23 cellular contexts compared by ENCODE assay signal in genomic region chr20:21681932-21682318, GRCh38. TPM values are rescaled to one million over a fixed set of nuclear protein-coding genes. Genes with fewer than 3 reads are reported as not detected.
DNase-seq lines count a peak whose midpoint lies in the region; ATAC-seq and TF ChIP-seq lines count a peak whose summit lies in the region.
"Had no signal": no experiment of that assay in that cellular context is flagged by ENCODE, and none has a peak within 500 bp of the region (broad histone marks: within the 10 kb centered on the region; RNA-seq: fewer than 3 reads in every experiment).

No MANE protein-coding gene starts in this region.

- DNase-seq in GM23338 (ENCODE audit: low spot score) (no peak), SK-N-SH (no peak), osteocyte (ENCODE audit: extremely low spot score, unreplicated experiment) (peak; percentile 23), HT-29 (ENCODE audit: low spot score) (no peak), NCI-H146 treated with DMSO at 0.1 percent for 48 hours (lab: John Stamatoyannopoulos, UW; ENCODE audit: unreplicated experiment) (no peak)
- DNase-seq in activated T-cell treated with anti-CD3 and anti-CD28 coated beads, Interleukin-2, amount 50 U/mL, for 24 hours: no peak
- no peak for DNase-seq in activated naive CD8-positive, alpha-beta T cell treated with anti-CD3 and anti-CD28 coated beads, Interleukin-2, amount 50 U/mL, for 24 hours
- DNase-seq: activated CD4-positive, alpha-beta memory T cell treated with anti-CD3 and anti-CD28 coated beads, Interleukin-2, amount 10 ng/mL, durations not matched to agents 7 days and 5 days; activated gamma-delta T cell; CD4-positive, CD25-positive, alpha-beta regulatory T cell; effector memory CD8-positive, alpha-beta T cell; foreskin melanocyte; immature natural killer cell; IMR-90; PC-3; stimulated activated CD4-positive, alpha-beta T cell treated with anti-CD3 and anti-CD28 coated beads, Interleukin-1b, Interleukin-23, amount 100 ng/mL, for 48 hours; transverse colon had no signal

- no peaks in the 10 kb centered on the region for H3K4me1 Mint-ChIP-seq in GM23338
- no peaks in the 10 kb centered on the region for H3K4me1 Mint-ChIP-seq in osteocyte (ENCODE audit: unreplicated experiment)
- no peaks in the 10 kb centered on the region for H3K4me1 Mint-ChIP-seq in activated T-cell treated with anti-CD3 and anti-CD28 coated beads, Interleukin-2, amount 50 U/mL, for 24 hours (ENCODE audit: low read depth)
- no peaks in the 10 kb centered on the region for H3K4me1 Mint-ChIP-seq in activated naive CD8-positive, alpha-beta T cell treated with anti-CD3 and anti-CD28 coated beads, Interleukin-2, amount 50 U/mL, for 24 hours
- H3K4me1 Mint-ChIP-seq: activated CD4-positive, alpha-beta memory T cell treated with anti-CD3 and anti-CD28 coated beads, Interleukin-2, amount 10 ng/mL, durations not matched to agents 7 days and 5 days; CD4-positive, CD25-positive, alpha-beta regulatory T cell; immature natural killer cell; neural crest cell had no signal

- H2AFZ ChIP-seq in GM23338: peak overlapping the region; percentile 52; the same call in 1 of the 2 replicates
- no peak overlapping the region for H2AFZ ChIP-seq in SK-N-SH (ENCODE audit: low read depth)

- H3K27me3 Mint-ChIP-seq in GM23338 (ENCODE audit: insufficient read depth, low read depth, poor library complexity): peaks cover 2% of the 10 kb centered on the region
- no peaks in the 10 kb centered on the region for H3K27me3 Mint-ChIP-seq in osteocyte (ENCODE audit: unreplicated experiment)
- no peaks in the 10 kb centered on the region for H3K27me3 Mint-ChIP-seq in activated T-cell treated with anti-CD3 and anti-CD28 coated beads, Interleukin-2, amount 50 U/mL, for 24 hours
- H3K27me3 Mint-ChIP-seq in activated naive CD8-positive, alpha-beta T cell treated with anti-CD3 and anti-CD28 coated beads, Interleukin-2, amount 50 U/mL, for 24 hours: peaks cover 3% of the 10 kb centered on the region
- H3K27me3 Mint-ChIP-seq: activated CD4-positive, alpha-beta memory T cell treated with anti-CD3 and anti-CD28 coated beads, Interleukin-2, amount 10 ng/mL, durations not matched to agents 7 days and 5 days had no signal

- H3K9me3 ChIP-seq in SK-N-SH: no peaks in the 10 kb centered on the region
- H3K9me3 ChIP-seq: transverse colon had no signal

- no peaks in the 10 kb centered on the region for H4K20me1 ChIP-seq in GM23338 (replicated peaks; ENCODE audit: insufficient read depth)
- no peaks in the 10 kb centered on the region for H4K20me1 ChIP-seq in SK-N-SH (ENCODE audit: insufficient read depth)

- H3K27ac ChIP-seq in GM23338 (ENCODE audit: low read depth) (no peak overlapping the region), SK-N-SH (ENCODE audit: low read depth in 2 of 2, low read length in 1 of 2) (no peak overlapping the region), temporal lobe (ENCODE audit: low read depth, low read length) (peak overlapping the region; percentile 47)
- H3K27ac ChIP-seq: transverse colon had no signal

- TF ChIP-seq CTCF in GM23338 (conservative IDR thresholded peaks at IDR 0.05; ENCODE audit: low read depth in 2 of 2) (no peak), SK-N-SH (IDR thresholded peaks at IDR 0.05) (no peak), osteocyte (IDR thresholded peaks at IDR 0.05) (no peak)

- H3K4me3 ChIP-seq in GM23338: no peak overlapping the region
- peak overlapping the region in 1 of 2 experiments; percentile 50; a peak in 1 of 4 replicates for H3K4me3 ChIP-seq in SK-N-SH (ENCODE audit: low read depth in 2 of 2, low read length in 1 of 2)
- H3K4me3 ChIP-seq: skin epidermis, transverse colon had no signal

- H3K9me3 Mint-ChIP-seq in GM23338 (no peaks in the 10 kb centered on the region), osteocyte (ENCODE audit: unreplicated experiment) (no peaks in the 10 kb centered on the region)
- H3K9me3 Mint-ChIP-seq in activated T-cell treated with anti-CD3 and anti-CD28 coated beads, Interleukin-2, amount 50 U/mL, for 24 hours: no peaks in the 10 kb centered on the region
- no peaks in the 10 kb centered on the region for H3K9me3 Mint-ChIP-seq in activated naive CD8-positive, alpha-beta T cell treated with anti-CD3 and anti-CD28 coated beads, Interleukin-2, amount 50 U/mL, for 24 hours
- H3K9me3 Mint-ChIP-seq: activated CD4-positive, alpha-beta memory T cell treated with anti-CD3 and anti-CD28 coated beads, Interleukin-2, amount 10 ng/mL, durations not matched to agents 7 days and 5 days; immature natural killer cell; neural crest cell had no signal

- no peaks in the 10 kb centered on the region for H3K27me3 ChIP-seq in GM23338 (ENCODE audit: insufficient read depth)
- peaks cover 9% of the 10 kb centered on the region; the same call in 1 of the 2 replicates for H3K27me3 ChIP-seq in SK-N-SH (ENCODE audit: insufficient read depth)
- H3K27me3 ChIP-seq: transverse colon had no signal

- H3K36me3 Mint-ChIP-seq in GM23338 (ENCODE audit: low read depth) (no peaks in the 10 kb centered on the region), osteocyte (ENCODE audit: unreplicated experiment) (no peaks in the 10 kb centered on the region)
- H3K36me3 Mint-ChIP-seq in activated T-cell treated with anti-CD3 and anti-CD28 coated beads, Interleukin-2, amount 50 U/mL, for 24 hours (ENCODE audit: low read depth): no peaks in the 10 kb centered on the region
- H3K36me3 Mint-ChIP-seq in activated naive CD8-positive, alpha-beta T cell treated with anti-CD3 and anti-CD28 coated beads, Interleukin-2, amount 50 U/mL, for 24 hours (ENCODE audit: low read depth): no peaks in the 10 kb centered on the region
- H3K36me3 Mint-ChIP-seq: CD4-positive, CD25-positive, alpha-beta regulatory T cell; immature natural killer cell had no signal

- no peak for TF ChIP-seq RAD21 in SK-N-SH (IDR thresholded peaks at IDR 0.05; ENCODE audit: low read length)

- H3K4me3 Mint-ChIP-seq in GM23338: no peak overlapping the region
- no peak overlapping the region for H3K4me3 Mint-ChIP-seq in osteocyte (ENCODE audit: unreplicated experiment)
- no peak overlapping the region for H3K4me3 Mint-ChIP-seq in activated T-cell treated with anti-CD3 and anti-CD28 coated beads, Interleukin-2, amount 50 U/mL, for 24 hours
- H3K4me3 Mint-ChIP-seq in activated naive CD8-positive, alpha-beta T cell treated with anti-CD3 and anti-CD28 coated beads, Interleukin-2, amount 50 U/mL, for 24 hours: no peak overlapping the region
- H3K4me3 Mint-ChIP-seq: activated CD4-positive, alpha-beta memory T cell treated with anti-CD3 and anti-CD28 coated beads, Interleukin-2, amount 10 ng/mL, durations not matched to agents 7 days and 5 days; CD4-positive, CD25-positive, alpha-beta regulatory T cell; effector memory CD8-positive, alpha-beta T cell; immature natural killer cell; neural crest cell had no signal

- no peak for ATAC-seq in GM23338
- no peak for ATAC-seq in activated naive CD8-positive, alpha-beta T cell treated with anti-CD3 and anti-CD28 coated beads, Interleukin-2, amount 50 U/mL, for 24 hours
- ATAC-seq: activated CD4-positive, CD25-positive, alpha-beta regulatory T cell treated with anti-CD3 and anti-CD28 coated beads, Interleukin-2, amount 50 U/mL, for 24 hours; effector memory CD8-positive, alpha-beta T cell; PC-3 had no signal

- no peak for TF ChIP-seq EP300 in SK-N-SH (IDR thresholded peaks at IDR 0.05; ENCODE audit: borderline replicate concordance in 1 of 2, low read depth in 1 of 2, low read length in 1 of 2)

- H3K4me2 ChIP-seq in GM23338: no peak overlapping the region
- peak overlapping the region; percentile 66 for H3K4me2 ChIP-seq in SK-N-SH

- H3K27ac Mint-ChIP-seq in GM23338 (no peak overlapping the region), osteocyte (ENCODE audit: unreplicated experiment) (no peak overlapping the region)
- no peak overlapping the region for H3K27ac Mint-ChIP-seq in activated T-cell treated with anti-CD3 and anti-CD28 coated beads, Interleukin-2, amount 50 U/mL, for 24 hours
- H3K27ac Mint-ChIP-seq in activated naive CD8-positive, alpha-beta T cell treated with anti-CD3 and anti-CD28 coated beads, Interleukin-2, amount 50 U/mL, for 24 hours: no peak overlapping the region
- H3K27ac Mint-ChIP-seq: activated CD4-positive, alpha-beta memory T cell treated with anti-CD3 and anti-CD28 coated beads, Interleukin-2, amount 10 ng/mL, durations not matched to agents 7 days and 5 days; immature natural killer cell had no signal

- CTCF ChIA-PET in SK-N-SH (lab: Yijun Ruan, JAX): no interaction called here

- no peak overlapping the region for H3K9ac ChIP-seq in SK-N-SH

- POLR2A ChIA-PET in SK-N-SH (lab: Yijun Ruan, JAX): no interaction called here

- H3F3A ChIP-seq in GM23338 (replicated peaks; ENCODE audit: low read depth): no peaks in the 10 kb centered on the region
- no peaks in the 10 kb centered on the region for H3F3A ChIP-seq in SK-N-SH (replicated peaks; ENCODE audit: insufficient read depth)

- WGBS in SK-N-SH (ENCODE audit: low lambda C conversion rate): 9% methylated on average over 3 of the region's 9 CpGs

- H3K36me3 ChIP-seq in GM23338 (ENCODE audit: insufficient read depth): no peaks in the 10 kb centered on the region
- H3K36me3 ChIP-seq in SK-N-SH (replicated peaks in 1 of 2; ENCODE audit: control insufficient read depth in 1 of 2, insufficient read depth in 2 of 2, low read length in 1 of 2): no peaks in the 10 kb centered on the region
- H3K36me3 ChIP-seq: transverse colon had no signal

- H3K79me2 ChIP-seq in GM23338 (replicated peaks; ENCODE audit: insufficient read depth) (no peaks in the 10 kb centered on the region), SK-N-SH (ENCODE audit: insufficient read depth) (no peaks in the 10 kb centered on the region)

- H3K4me1 ChIP-seq in GM23338 (ENCODE audit: insufficient read depth) (no peaks in the 10 kb centered on the region), SK-N-SH (ENCODE audit: control insufficient read depth in 1 of 2, insufficient read depth in 2 of 2, low read depth in 1 of 2, low read length in 1 of 2) (no peaks in the 10 kb centered on the region; a peak in 2 of 4 replicates)
- H3K4me1 ChIP-seq: transverse colon had no signal

- H3K9me2 ChIP-seq in GM23338 (ENCODE audit: insufficient read depth) (no peaks in the 10 kb centered on the region), SK-N-SH (no peaks in the 10 kb centered on the region)

TF ChIP-seq in GM23338, 12 proteins besides CTCF, POLR2A, EP300 and RAD21 (continues in another document):
- TF ChIP-seq EZH2 (IDR thresholded peaks at IDR 0.05; ENCODE audit: low read depth, unreplicated experiment) (no peak), NANOG (IDR thresholded peaks at IDR 0.05; ENCODE audit: borderline replicate concordance) (no peak)

TF ChIP-seq in SK-N-SH, 30 proteins besides CTCF, POLR2A, EP300 and RAD21 (continues in another document):
- TF ChIP-seq NFIC (IDR thresholded peaks at IDR 0.05; ENCODE audit: borderline replicate concordance): no peak
- TF ChIP-seq RFX5 (IDR thresholded peaks at IDR 0.05; ENCODE audit: low read length): no peak

RNA-seq across cellular contexts. Expression of gene PAX1, which starts 23.5 kb away (rescaled TPM):
- total RNA-seq in GM23338 (2014; rRNA removed; shearing (Covaris generic)): 0.14 TPM in 1 of 2 replicates, not detected in the other
- polyA plus RNA-seq in GM23338 (2016; fragmentation: Nextera tagmentation; extraction: Ambion mirVana) (not detected in 2 replicates), SK-N-SH (2012; rRNA removed) (not detected in 2 replicates)
- not detected in 2 replicates for polyA plus RNA-seq in SK-N-SH (2012; cell fraction: cytosol; rRNA removed)
- not detected in 2 replicates for polyA plus RNA-seq in SK-N-SH (2012; cell fraction: nucleus; rRNA removed)
- total RNA-seq in osteocyte (not detected in 2 replicates), temporal lobe (not detected)
- total RNA-seq in HT-29 (2014; rRNA removed; shearing (Covaris generic)): not detected in 2 replicates
- total RNA-seq: activated CD4-positive, alpha-beta memory T cell treated with anti-CD3 and anti-CD28 coated beads, Interleukin-2, amount 10 ng/mL, durations not matched to agents 7 days and 5 days; CD4-positive, CD25-positive, alpha-beta regulatory T cell; IMR-90; liver; neural crest cell; PC-3; posterior vena cava; transverse colon had no signal
- polyA plus RNA-seq: CD4-positive, CD25-positive, alpha-beta regulatory T cell; immature natural killer cell; IMR-90; liver had no signal
